ENCODE assay signal across 34 cellular contexts in genomic region chr11:78200061-78200460, GRCh38.
"Had no signal": no experiment of that assay in that cellular context is flagged by ENCODE, and none has a peak within 500 bp of the region (broad histone marks: within the 10 kb centered on the region; RNA-seq: fewer than 3 reads in every experiment).

No MANE protein-coding gene starts in this region.

- H3K9me3 ChIP-seq: ascending aorta, ovary, sigmoid colon, tibial artery, upper lobe of right lung had no signal

- H3K4me3 Mint-ChIP-seq: activated naive CD8-positive, alpha-beta T cell; brain; nephron; stimulated activated memory B cell treated with anti-CD40 and anti-IgM and Interleukin-4, amounts not matched to agents 10 μg/mL and 1 μg/mL and 100 μg/mL, for 72 hours; stimulated activated naive CD8-positive, alpha-beta T cell treated with anti-CD3 and anti-CD28 coated beads, Interleukin-15, amount 100 ng/mL, for 72 hours; T-helper 1 cell treated with Interleukin-12 subunit alpha and Interleukin-12 subunit beta and Interleukin-4 antibody, amounts not matched to agents 30 μg/mL and 1 μg/mL, for 36 hours had no signal

- H3K4me3 ChIP-seq: ascending aorta, cardiac muscle cell, coronary artery, dorsolateral prefrontal cortex, ovary, sigmoid colon, tibial artery, upper lobe of right lung had no signal

- H3K36me3 ChIP-seq: ovary, upper lobe of right lung had no signal

- H3K4me1 ChIP-seq: ascending aorta had no signal

- H3K27ac Mint-ChIP-seq: activated naive CD8-positive, alpha-beta T cell; brain; nephron; progenitor cell of endocrine pancreas; stimulated activated memory B cell treated with anti-CD40 and anti-IgM and Interleukin-4, amounts not matched to agents 10 μg/mL and 1 μg/mL and 100 μg/mL, for 72 hours had no signal

- H3K27me3 Mint-ChIP-seq: activated naive CD8-positive, alpha-beta T cell; brain; progenitor cell of endocrine pancreas; stimulated activated memory B cell treated with anti-CD40 and anti-IgM and Interleukin-4, amounts not matched to agents 10 μg/mL and 1 μg/mL and 100 μg/mL, for 72 hours; stimulated activated naive CD8-positive, alpha-beta T cell treated with anti-CD3 and anti-CD28 coated beads, Interleukin-15, amount 100 ng/mL, for 72 hours had no signal

- ATAC-seq: activated CD4-positive, CD25-positive, alpha-beta regulatory T cell treated with anti-CD3 and anti-CD28 coated beads, Interleukin-2, amount 50 U/mL, for 24 hours; stimulated activated memory B cell treated with anti-CD40 and anti-IgM and Interleukin-4, amounts not matched to agents 10 μg/mL and 1 μg/mL and 100 μg/mL, for 72 hours; stimulated activated naive CD8-positive, alpha-beta T cell treated with anti-CD3 and anti-CD28 coated beads, Interleukin-15, amount 100 ng/mL, for 72 hours; upper lobe of right lung had no signal

- DNase-seq: activated CD4-positive, alpha-beta T cell treated with anti-CD3 and anti-CD28 coated beads for 48 hours; activated CD4-positive, alpha-beta T cell treated with anti-CD3 and anti-CD28 coated beads, Interleukin-2, amount 50 U/mL, for 48 hours; activated CD8-positive, alpha-beta memory T cell treated with anti-CD3 and anti-CD28 coated beads for 24 hours; activated effector memory CD4-positive, alpha-beta T cell treated with Interleukin-2 at 50 U/mL for 16 hours; activated naive CD4-positive, alpha-beta T cell treated with Interleukin-2 at 50 U/mL for 16 hours; dorsolateral prefrontal cortex; effector memory CD4-positive, alpha-beta T cell; erythroblast; hippocampal formation; left cardiac atrium; midbrain; retina; sigmoid colon; small intestine; stimulated activated CD4-positive, alpha-beta T cell treated with anti-CD3 and anti-CD28 coated beads, Interleukin-1b, Interleukin-23, amount 100 ng/mL, for 48 hours; stimulated activated CD4-positive, alpha-beta T cell treated with anti-CD3 and anti-CD28 coated beads, Interleukin-4, amount 100 ng/mL, for 4 hours; stimulated activated CD8-positive, alpha-beta memory T cell treated with anti-CD3 and anti-CD28 coated beads, Interleukin-4, amount 100 ng/mL, for 48 hours; stimulated activated naive CD8-positive, alpha-beta T cell treated with anti-CD3 and anti-CD28 coated beads, Interleukin-15, amount 100 ng/mL, for 72 hours; substantia nigra; T1000; tibial artery; WERI-Rb-1 had no signal

- H3K27me3 ChIP-seq: ascending aorta, cardiac muscle cell, dorsolateral prefrontal cortex, ovary, sigmoid colon, tibial artery, upper lobe of right lung had no signal

- H3K27ac ChIP-seq: coronary artery, ovary, sigmoid colon, upper lobe of right lung, WERI-Rb-1 had no signal

- H3K9me3 Mint-ChIP-seq: brain; nephron; stimulated activated memory B cell treated with anti-CD40 and anti-IgM and Interleukin-4, amounts not matched to agents 10 μg/mL and 1 μg/mL and 100 μg/mL, for 72 hours; stimulated activated naive CD8-positive, alpha-beta T cell treated with anti-CD3 and anti-CD28 coated beads, Interleukin-15, amount 100 ng/mL, for 72 hours; T-helper 1 cell treated with Interleukin-12 subunit alpha and Interleukin-12 subunit beta and Interleukin-4 antibody, amounts not matched to agents 30 μg/mL and 1 μg/mL, for 36 hours had no signal
